Comparison of ENCODE assay signal across 22 cellular contexts in the genomic region with DNA sequence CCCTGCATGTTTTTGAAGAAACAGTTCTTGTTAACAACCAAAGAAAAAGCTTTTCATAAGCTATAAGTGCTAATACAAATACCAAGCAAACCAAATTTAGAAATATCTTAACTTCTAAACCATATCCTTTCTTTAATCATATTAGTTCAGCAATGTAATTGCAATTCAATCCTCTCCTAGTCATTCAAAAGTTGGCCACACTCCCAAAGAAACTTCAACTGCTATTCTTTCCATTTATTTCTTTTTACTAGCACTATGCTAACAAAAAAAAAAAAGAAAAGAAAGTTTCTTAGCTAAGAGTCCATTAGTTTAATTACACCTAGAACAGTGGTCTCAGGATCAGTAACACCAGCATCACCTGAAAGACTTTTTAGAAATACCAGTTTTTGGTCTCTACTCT.
"Had no signal": no experiment of that assay in that cellular context is flagged by ENCODE, and none has a peak within 500 bp of the region (broad histone marks: within the 10 kb centered on the region; RNA-seq: fewer than 3 reads in every experiment).

No MANE protein-coding gene starts in this region.

- H3K4me2 ChIP-seq: neural progenitor cell had no signal

- DNase-seq: activated CD4-positive, alpha-beta T cell treated with anti-CD3 and anti-CD28 coated beads, Interleukin-2, amount 50 U/mL, for 1 hour; activated CD4-positive, CD25-positive, alpha-beta regulatory T cell treated with anti-CD3 and anti-CD28 coated beads, Interleukin-2, amount 50 U/mL, for 72 hours; activated CD8-positive, alpha-beta memory T cell treated with anti-CD3 and anti-CD28 coated beads, Interleukin-2, amount 50 U/mL, for 4 hours; activated effector memory CD4-positive, alpha-beta T cell treated with anti-CD3 and anti-CD28 coated beads, Interleukin-2, amount 50 U/mL, for 16 hours; activated T-cell treated with anti-CD3 and anti-CD28 coated beads, Interleukin-2, amount 50 U/mL, for 4 hours; adrenal gland; dermis blood vessel endothelial cell; effector memory CD8-positive, alpha-beta T cell; gastrocnemius medialis; head of caudate nucleus; kidney glomerular epithelial cell; left ventricle myocardium inferior; mammary epithelial cell; naive B cell; right lobe of liver; small intestine; stimulated activated CD4-positive, alpha-beta T cell treated with anti-CD3 and anti-CD28 coated beads, Interleukin-4, amount 100 ng/mL, for 1 hour; stomach; testis had no signal

- H3K9ac ChIP-seq: neural progenitor cell had no signal

- H3K4me1 ChIP-seq: right lobe of liver had no signal

- ATAC-seq: activated T-cell treated with anti-CD3 and anti-CD28 coated beads, Interleukin-2, amount 50 U/mL, for 4 hours; effector memory CD8-positive, alpha-beta T cell; gastrocnemius medialis; right lobe of liver had no signal

- H3K4me3 ChIP-seq: adrenal gland, cardiac muscle cell, gastrocnemius medialis, left ventricle myocardium inferior, neural progenitor cell, right lobe of liver, stomach, testis had no signal

- H3K9me3 ChIP-seq: adrenal gland, gastrocnemius medialis, left ventricle myocardium inferior, right lobe of liver, stomach, testis had no signal

- H3K27ac ChIP-seq: adrenal gland, cardiac muscle cell, epithelial cell of prostate, gastrocnemius medialis, left ventricle myocardium inferior, neural progenitor cell, right lobe of liver, stomach, testis had no signal

- H3K27me3 ChIP-seq: adrenal gland, cardiac muscle cell, gastrocnemius medialis, neural progenitor cell, right lobe of liver, stomach, testis had no signal

- H2AFZ ChIP-seq: neural progenitor cell had no signal

- H3K36me3 ChIP-seq: adrenal gland, cardiac muscle cell, gastrocnemius medialis, left ventricle myocardium inferior, neural progenitor cell, right lobe of liver, stomach had no signal
